In the genomic region with DNA sequence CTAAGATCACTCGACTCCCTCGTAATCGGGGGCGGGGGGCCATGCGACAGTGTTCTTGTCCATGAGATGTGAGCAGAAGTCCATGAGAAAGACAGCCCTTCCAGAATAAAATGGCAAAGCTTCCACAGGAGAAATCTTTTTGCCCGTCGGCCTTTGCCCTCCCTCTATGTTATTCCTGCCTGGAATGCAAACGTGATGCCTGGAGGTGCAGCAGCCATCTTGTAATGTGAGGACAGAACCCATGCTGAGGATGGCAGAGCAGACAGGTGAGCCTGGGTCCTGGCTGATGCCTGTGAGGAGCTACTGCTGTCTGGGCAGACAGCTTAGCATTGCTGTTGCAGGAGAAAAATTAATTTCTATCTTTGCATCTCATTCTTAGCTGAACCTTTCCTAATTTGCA, we compare ENCODE assay signal across 19 cellular contexts. TPM values are rescaled to one million over a fixed set of nuclear protein-coding genes. Genes with fewer than 3 reads are reported as not detected.
DNase-seq lines count a peak whose midpoint lies in the region; ATAC-seq and TF ChIP-seq lines count a peak whose summit lies in the region.
"Had no signal": no experiment of that assay in that cellular context is flagged by ENCODE, and none has a peak within 500 bp of the region (broad histone marks: within the 10 kb centered on the region; RNA-seq: fewer than 3 reads in every experiment).

No MANE protein-coding gene starts in this region.

- no peak overlapping the region for H3K4me3 ChIP-seq in coronary artery
- H3K4me3 ChIP-seq: GM23248 had no signal

- TF ChIP-seq CTCF in coronary artery (IDR thresholded peaks at IDR 0.05) (no peak), GM20000 (IDR thresholded peaks at IDR 0.05; ENCODE audit: extremely low read depth, missing control alignments) (no peak)

- no peaks in the 10 kb centered on the region for H3K27me3 Mint-ChIP-seq in activated CD4-positive, alpha-beta T cell treated with anti-CD3 and anti-CD28 coated beads, Interleukin-2, amount 10 ng/mL, durations not matched to agents 24 days and 14 days
- H3K27me3 Mint-ChIP-seq in stimulated activated naive CD8-positive, alpha-beta T cell treated with anti-CD3 and anti-CD28 coated beads, Interleukin-15, amount 100 ng/mL, for 72 hours, result no peaks in the 10 kb centered on the region
- no peaks in the 10 kb centered on the region for H3K27me3 Mint-ChIP-seq in stimulated activated memory B cell treated with anti-CD40 and anti-IgM and Interleukin-4, amounts not matched to agents 10 μg/mL and 1 μg/mL and 100 μg/mL, for 72 hours

- H3K36me3 Mint-ChIP-seq in activated CD4-positive, alpha-beta T cell treated with anti-CD3 and anti-CD28 coated beads, Interleukin-2, amount 10 ng/mL, durations not matched to agents 24 days and 14 days (ENCODE audit: low read depth), result peaks cover 20% of the 10 kb centered on the region
- H3K36me3 Mint-ChIP-seq in stimulated activated memory B cell treated with anti-CD40 and anti-IgM and Interleukin-4, amounts not matched to agents 10 μg/mL and 1 μg/mL and 100 μg/mL, for 72 hours, result peaks cover 42% of the 10 kb centered on the region

- H3K9me3 Mint-ChIP-seq in activated CD4-positive, alpha-beta T cell treated with anti-CD3 and anti-CD28 coated beads, Interleukin-2, amount 10 ng/mL, durations not matched to agents 24 days and 14 days, result no peaks in the 10 kb centered on the region
- no peaks in the 10 kb centered on the region for H3K9me3 Mint-ChIP-seq in stimulated activated naive CD8-positive, alpha-beta T cell treated with anti-CD3 and anti-CD28 coated beads, Interleukin-15, amount 100 ng/mL, for 72 hours
- H3K9me3 Mint-ChIP-seq in stimulated activated memory B cell treated with anti-CD40 and anti-IgM and Interleukin-4, amounts not matched to agents 10 μg/mL and 1 μg/mL and 100 μg/mL, for 72 hours, result peaks cover 3% of the 10 kb centered on the region

- no peak for DNase-seq in activated CD4-positive, alpha-beta T cell treated with anti-CD3 and anti-CD28 coated beads, Interleukin-2, amount 10 ng/mL, durations not matched to agents 24 days and 14 days
- DNase-seq in activated CD4-positive, alpha-beta T cell treated with anti-CD3 and anti-CD28 coated beads, Interleukin-2, amount 50 U/mL, for 1 hour, result no peak
- no peak for DNase-seq in stimulated activated naive CD8-positive, alpha-beta T cell treated with anti-CD3 and anti-CD28 coated beads, Interleukin-15, amount 100 ng/mL, for 72 hours
- DNase-seq in stimulated activated naive CD8-positive, alpha-beta T cell treated with anti-CD3 and anti-CD28 coated beads, Interleukin-15, Interleukin-2, amounts not matched to agents 100 U/mL and 50 U/mL, for 24 hours, result no peak
- DNase-seq in coronary artery (ENCODE audit: low spot score) (peak; percentile 40), GM20000 (ENCODE audit: low spot score) (no peak)
- DNase-seq: DMS79; GM23248; HFFc6; KBM-7; NCI-H1092; NCI-H345; NCI-H526 treated with DMSO at 0.1 percent for 48 hours; NK-92 treated with Interleukin-12 subunit alpha and Interleukin-12 subunit beta, amount 100 ng/mL, for 24 hours had no signal

- ATAC-seq in stimulated activated naive CD8-positive, alpha-beta T cell treated with anti-CD3 and anti-CD28 coated beads, Interleukin-15, amount 100 ng/mL, for 72 hours, result no peak
- no peak for ATAC-seq in stimulated activated naive CD8-positive, alpha-beta T cell treated with anti-CD3 and anti-CD28 coated beads, Interleukin-15, Interleukin-2, amounts not matched to agents 100 U/mL and 50 U/mL, for 24 hours
- no peak for ATAC-seq in stimulated activated memory B cell treated with anti-CD40 and anti-IgM and Interleukin-4, amounts not matched to agents 10 μg/mL and 1 μg/mL and 100 μg/mL, for 72 hours
- ATAC-seq in HG03354 (IDR thresholded peaks at IDR 0.05; ENCODE audit: poor library complexity, severe bottlenecking, unreplicated experiment), result no peak

- peaks cover 13% of the 10 kb centered on the region for H3K4me1 Mint-ChIP-seq in activated CD4-positive, alpha-beta T cell treated with anti-CD3 and anti-CD28 coated beads, Interleukin-2, amount 10 ng/mL, durations not matched to agents 24 days and 14 days
- peaks cover 13% of the 10 kb centered on the region for H3K4me1 Mint-ChIP-seq in stimulated activated naive CD8-positive, alpha-beta T cell treated with anti-CD3 and anti-CD28 coated beads, Interleukin-15, amount 100 ng/mL, for 72 hours
- H3K4me1 Mint-ChIP-seq in stimulated activated memory B cell treated with anti-CD40 and anti-IgM and Interleukin-4, amounts not matched to agents 10 μg/mL and 1 μg/mL and 100 μg/mL, for 72 hours, result peaks cover 9% of the 10 kb centered on the region

- intact Hi-C loops in activated CD4-positive, alpha-beta T cell treated with anti-CD3 and anti-CD28 coated beads, Interleukin-2, amount 10 ng/mL, durations not matched to agents 24 days and 14 days (cut with micrococcal nuclease), result no loop called here

- H3K4me3 Mint-ChIP-seq in activated CD4-positive, alpha-beta T cell treated with anti-CD3 and anti-CD28 coated beads, Interleukin-2, amount 10 ng/mL, durations not matched to agents 24 days and 14 days, result peak overlapping the region; percentile 73
- H3K4me3 Mint-ChIP-seq in stimulated activated naive CD8-positive, alpha-beta T cell treated with anti-CD3 and anti-CD28 coated beads, Interleukin-15, amount 100 ng/mL, for 72 hours, result no peak overlapping the region
- no peak overlapping the region for H3K4me3 Mint-ChIP-seq in stimulated activated memory B cell treated with anti-CD40 and anti-IgM and Interleukin-4, amounts not matched to agents 10 μg/mL and 1 μg/mL and 100 μg/mL, for 72 hours
- H3K4me3 Mint-ChIP-seq: CD14-positive monocyte, HFFc6 had no signal

- no peak overlapping the region for H3K27ac Mint-ChIP-seq in activated CD4-positive, alpha-beta T cell treated with anti-CD3 and anti-CD28 coated beads, Interleukin-2, amount 10 ng/mL, durations not matched to agents 24 days and 14 days
- peak overlapping the region; percentile 57 to 85 for H3K27ac Mint-ChIP-seq in stimulated activated naive CD8-positive, alpha-beta T cell treated with anti-CD3 and anti-CD28 coated beads, Interleukin-15, amount 100 ng/mL, for 72 hours
- no peak overlapping the region for H3K27ac Mint-ChIP-seq in stimulated activated memory B cell treated with anti-CD40 and anti-IgM and Interleukin-4, amounts not matched to agents 10 μg/mL and 1 μg/mL and 100 μg/mL, for 72 hours
- H3K27ac Mint-ChIP-seq: HFFc6 had no signal

- H3K27ac ChIP-seq in coronary artery, result no peak overlapping the region
- H3K27ac ChIP-seq: GM23248, HL-60, RWPE1 had no signal

RNA-seq across cellular contexts. Expression of a gene that starts 17.2 kb away (rescaled TPM):
- total RNA-seq in activated CD4-positive, alpha-beta T cell treated with anti-CD3 and anti-CD28 coated beads, Interleukin-2, amount 10 ng/mL, durations not matched to agents 24 days and 14 days, result 58.0 and 63.8 TPM in 2 replicates

Comparison
In these comparisons a context has a peak if more than half of its experiments do, and no peak if none do; other contexts are left out.
1. H3K27ac Mint-ChIP-seq: peak in stimulated activated naive CD8-positive, alpha-beta T cell treated with anti-CD3 and anti-CD28 coated beads, Interleukin-15, amount 100 ng/mL, for 72 hours (2 of 2); none in activated CD4-positive, alpha-beta T cell treated with anti-CD3 and anti-CD28 coated beads, Interleukin-2, amount 10 ng/mL, durations not matched to agents 24 days and 14 days (single experiment) and stimulated activated memory B cell treated with anti-CD40 and anti-IgM and Interleukin-4, amounts not matched to agents 10 μg/mL and 1 μg/mL and 100 μg/mL, for 72 hours (single experiment).